14 cellular contexts compared by ENCODE assay signal in the genomic region with DNA sequence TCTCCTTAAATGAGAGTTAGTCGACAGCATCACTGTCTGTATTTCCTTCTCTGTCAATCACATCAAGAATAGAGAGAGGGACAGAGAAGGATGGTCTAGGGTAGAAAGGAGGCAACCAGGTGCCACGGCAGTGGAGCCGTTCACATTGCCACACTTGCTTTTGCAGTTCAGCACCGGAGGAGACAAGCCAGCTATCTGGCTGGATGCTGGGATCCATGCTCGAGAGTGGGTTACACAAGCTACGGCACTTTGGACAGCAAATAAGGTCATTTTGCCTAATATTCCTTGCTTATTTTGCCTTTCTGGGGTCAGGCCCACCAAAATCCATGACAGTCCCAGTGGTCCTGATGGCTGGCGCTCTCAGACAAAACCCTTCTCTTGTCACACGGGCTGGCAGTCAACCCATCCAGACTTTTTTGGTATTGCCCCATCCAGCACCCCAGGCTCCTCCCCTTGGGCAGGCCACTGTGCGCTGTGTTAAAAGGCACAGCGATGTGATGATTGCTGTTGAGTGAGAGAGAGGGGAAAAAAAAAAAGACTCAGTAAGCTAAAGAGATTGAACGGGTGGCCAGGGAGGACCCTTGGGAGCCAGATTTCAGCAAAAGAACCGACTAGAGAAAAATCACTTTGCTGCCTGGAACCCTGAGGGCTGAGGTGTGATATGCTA. TPM values are rescaled to one million over a fixed set of nuclear protein-coding genes. Genes with fewer than 3 reads are reported as not detected.
DNase-seq lines count a peak whose midpoint lies in the region; ATAC-seq and TF ChIP-seq lines count a peak whose summit lies in the region.
"Had no signal": no experiment of that assay in that cellular context is flagged by ENCODE, and none has a peak within 500 bp of the region (broad histone marks: within the 10 kb centered on the region; RNA-seq: fewer than 3 reads in every experiment).

No MANE protein-coding gene starts in this region.

- peak overlapping the region; percentile 35 for H4K8ac ChIP-seq in mesenchymal stem cell (ENCODE audit: low read length)

- H3K4me3 ChIP-seq in A673 (ENCODE audit: low read depth, low read length, poor library complexity, severe bottlenecking) (no peak overlapping the region), mesenchymal stem cell (ENCODE audit: insufficient read depth in 1 of 2, low read depth in 1 of 2, low read length in 2 of 2) (no peak overlapping the region)
- H3K4me3 ChIP-seq: ovary had no signal

- peaks cover 8% of the 10 kb centered on the region; the same call in 1 of the 2 replicates for H3K9me3 Mint-ChIP-seq in WTC11

- no peak overlapping the region for H2BK5ac ChIP-seq in mesenchymal stem cell (ENCODE audit: low read depth, low read length, poor library complexity, severe bottlenecking)

- no peaks in the 10 kb centered on the region for H3K9me3 ChIP-seq in A673 (ENCODE audit: low read depth, low read length, poor library complexity, severe bottlenecking)
- H3K9me3 ChIP-seq in mesenchymal stem cell (ENCODE audit: control insufficient read depth, low read length), result no peaks in the 10 kb centered on the region
- H3K9me3 ChIP-seq: ovary, SK-N-SH had no signal

- H3K27ac ChIP-seq in A673 (ENCODE audit: low read depth, low read length, poor library complexity, severe bottlenecking), result peak overlapping the region; percentile 84
- H3K27ac ChIP-seq in mesenchymal stem cell (ENCODE audit: low read length, poor library complexity, severe bottlenecking), result no peak overlapping the region
- H3K27ac ChIP-seq: ovary, VCaP had no signal

- POLR2A ChIA-PET in A673 (lab: Charles Lee; ENCODE audit: low non-redundant PET), result interaction anchor here (0.6 kb wide), 1 partner anchor 26 kb away, joined by 3 read pairs; no protein-coding TSS in a partner anchor
- POLR2A ChIA-PET in WTC11 (lab: Charles Lee), result no interaction called here

- ATAC-seq in WTC11 (peak; percentile 43), GM21576 (IDR thresholded peaks at IDR 0.05; ENCODE audit: unreplicated experiment) (no peak)
- ATAC-seq: left lobe of liver had no signal

- peak overlapping the region; percentile 96 for H2BK12ac ChIP-seq in mesenchymal stem cell (ENCODE audit: low read length in 2 of 2)

- DNase-seq in A673 (ENCODE audit: low spot score), result peak; percentile 86
- DNase-seq in NCI-H1105 (lab: John Stamatoyannopoulos, UW), result peak; percentile 77
- DNase-seq in WTC11 (ENCODE audit: low spot score), result peak; percentile 44
- DNase-seq in mesenchymal stem cell, result no peak
- no peak for DNase-seq in NCI-H226
- no peak for DNase-seq in activated effector memory CD4-positive, alpha-beta T cell treated with Interleukin-2 at 50 U/mL for 16 hours
- no peak for DNase-seq in cortex of kidney (lab: John Stamatoyannopoulos, UW)
- DNase-seq: activated CD8-positive, alpha-beta memory T cell treated with anti-CD3 and anti-CD28 coated beads, Interleukin-2, amount 50 U/mL, for 48 hours; NCI-H526; ovary; SK-N-SH had no signal

- peak overlapping the region; percentile 39; the same call in 1 of the 2 replicates for H3K4me3 Mint-ChIP-seq in WTC11

- H3K79me1 ChIP-seq in mesenchymal stem cell (replicated peaks; ENCODE audit: low read length, poor library complexity, severe bottlenecking), result no peaks in the 10 kb centered on the region

- peak overlapping the region; percentile 12 for H2BK15ac ChIP-seq in mesenchymal stem cell (ENCODE audit: low read depth, poor library complexity, severe bottlenecking)

- 84% methylated on average over 12 of the region's 12 CpGs for WGBS in mesenchymal stem cell

- TF ChIP-seq CTCF in A673 (conservative IDR thresholded peaks at IDR 0.05; ENCODE audit: low read depth, low read length), result no peak
- TF ChIP-seq CTCF in WTC11 (IDR thresholded peaks at IDR 0.05), result no peak

- peaks cover 10% of the 10 kb centered on the region for H3K27me3 Mint-ChIP-seq in WTC11 (ENCODE audit: low read depth)

- H3K9ac ChIP-seq in mesenchymal stem cell (ENCODE audit: low read length), result no peak overlapping the region
- H3K9ac ChIP-seq: SK-N-SH had no signal

- H3K36me3 ChIP-seq in A673 (ENCODE audit: insufficient read depth, low read length, poor library complexity, severe bottlenecking) (no peaks in the 10 kb centered on the region), mesenchymal stem cell (ENCODE audit: control insufficient read depth in 1 of 2, insufficient read depth in 2 of 2, low read depth in 1 of 2, low read length in 2 of 2) (no peaks in the 10 kb centered on the region)
- H3K36me3 ChIP-seq: ovary had no signal

- H3K4ac ChIP-seq in mesenchymal stem cell (ENCODE audit: low read depth in 1 of 2, low read length in 2 of 2), result peak overlapping the region in 1 of 2 experiments; percentile 94

- H3K4me1 ChIP-seq in A673 (ENCODE audit: insufficient read depth, low read length, poor library complexity, severe bottlenecking) (peaks cover 78% of the 10 kb centered on the region), mesenchymal stem cell (ENCODE audit: control insufficient read depth, insufficient read depth, low read depth, low read length) (peaks cover 6% of the 10 kb centered on the region)

- peak overlapping the region; percentile 33 for H2AK5ac ChIP-seq in mesenchymal stem cell (ENCODE audit: low read length, severe bottlenecking)

- no peak overlapping the region for H3K4me2 ChIP-seq in mesenchymal stem cell (ENCODE audit: low read length, poor library complexity, severe bottlenecking)
- H3K4me2 ChIP-seq: SK-N-SH had no signal

- H3K14ac ChIP-seq in mesenchymal stem cell (ENCODE audit: low read length in 2 of 2), result no peak overlapping the region

- H3K4me1 Mint-ChIP-seq in WTC11, result peaks cover 60% of the 10 kb centered on the region

- H3K27me3 ChIP-seq in A673 (replicated peaks; ENCODE audit: insufficient read depth, low read depth, low read length, poor library complexity) (no peaks in the 10 kb centered on the region), mesenchymal stem cell (ENCODE audit: control insufficient read depth in 1 of 2, insufficient read depth in 1 of 2, low read length in 2 of 2) (peaks cover 0 to 13% of the 10 kb centered on the region in 2 experiments)
- H3K27me3 ChIP-seq: ovary had no signal

- peak overlapping the region; percentile 69 for H3K27ac Mint-ChIP-seq in WTC11

- no peak overlapping the region for H2BK120ac ChIP-seq in mesenchymal stem cell (ENCODE audit: low read depth, low read length)

- H4K91ac ChIP-seq in mesenchymal stem cell (ENCODE audit: low read length), result peak overlapping the region; percentile 52

- peak overlapping the region; percentile 58 for H3K18ac ChIP-seq in mesenchymal stem cell (ENCODE audit: low read depth in 1 of 2, low read length in 2 of 2)

- CTCF ChIA-PET in A673 (lab: Charles Lee) (no interaction called here), WTC11 (lab: Charles Lee) (interaction anchor here (1.0 to 1.8 kb wide), 2 partner anchors 19 to 167 kb away, joined by 3 read pairs; no protein-coding TSS in a partner anchor)

- H3K23ac ChIP-seq in mesenchymal stem cell (ENCODE audit: low read length in 2 of 2), result no peak overlapping the region

- intact Hi-C loops in A673 (cut with micrococcal nuclease; ENCODE audit: unreplicated experiment), result loop anchor here (5.0 kb wide), 1 partner anchor 217 kb away; a partner anchor contains a TSS

- no TSS peak for BruUV-seq in A673 (replicated peaks; lab: Mats Ljungman, UMichigan)

- H2AFZ ChIP-seq in mesenchymal stem cell (ENCODE audit: low read depth, low read length), result no peak overlapping the region

- H3K36me3 Mint-ChIP-seq in WTC11, result no peaks in the 10 kb centered on the region

TF ChIP-seq in WTC11, 78 proteins besides CTCF, POLR2A, EP300 and RAD21:
- TF ChIP-seq SMAD3 (CRISPR knock-in tag; IDR thresholded peaks at IDR 0.05; ENCODE audit: borderline replicate concordance), result no peak
- TF ChIP-seq, protein P1, sequence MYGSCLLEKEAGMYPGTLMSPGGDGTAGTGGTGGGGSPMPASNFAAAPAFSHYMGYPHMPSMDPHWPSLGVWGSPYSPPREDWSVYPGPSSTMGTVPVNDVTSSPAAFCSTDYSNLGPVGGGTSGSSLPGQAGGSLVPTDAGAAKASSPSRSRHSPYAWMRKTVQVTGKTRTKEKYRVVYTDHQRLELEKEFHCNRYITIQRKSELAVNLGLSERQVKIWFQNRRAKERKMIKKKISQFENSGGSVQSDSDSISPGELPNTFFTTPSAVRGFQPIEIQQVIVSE (CRISPR knock-in tag; IDR thresholded peaks at IDR 0.05; ENCODE audit: borderline replicate concordance), result no peak
- no peak for TF ChIP-seq NFATC4 (CRISPR knock-in tag; IDR thresholded peaks at IDR 0.05)

RNA-seq across cellular contexts. Expression of a gene that starts 8.5 kb away (rescaled TPM):
- 0.26 and 0.43 TPM in 2 replicates for total RNA-seq in A673 (2021)
- total RNA-seq in WTC11 (2021), result 0.90 to 2.3 TPM (median 1.3 TPM) in 3 replicates
- polyA plus RNA-seq in mesenchymal stem cell (2013, experiment 1 of 2), result not detected
- 0.10 TPM for polyA plus RNA-seq in mesenchymal stem cell (2013, experiment 2 of 2)

RNA-seq across cellular contexts. Expression of a gene that starts 17.8 kb away (rescaled TPM):
- total RNA-seq in A673 (2021), result 0.35 TPM in 1 of 2 replicates, not detected in the other
- total RNA-seq in WTC11 (2021), result 0.11 TPM in 2 of 3 replicates, not detected in the other
- 36.9 TPM for polyA plus RNA-seq in mesenchymal stem cell (2013, experiment 1 of 2)
- polyA plus RNA-seq in mesenchymal stem cell (2013, experiment 2 of 2), result 36.9 TPM
- total RNA-seq: left lobe of liver had no signal

Comparison
In these comparisons a context has a peak if more than half of its experiments do, and no peak if none do; other contexts are left out.
1. DNase-seq: peak in A673 (single experiment), NCI-H1105 (single experiment) and WTC11 (single experiment); none in mesenchymal stem cell (single experiment), NCI-H226 (single experiment), activated effector memory CD4-positive, alpha-beta T cell treated with Interleukin-2 at 50 U/mL for 16 hours (single experiment) and cortex of kidney (single experiment).